Comparison of ENCODE assay signal across 8 cellular contexts in the genomic region with DNA sequence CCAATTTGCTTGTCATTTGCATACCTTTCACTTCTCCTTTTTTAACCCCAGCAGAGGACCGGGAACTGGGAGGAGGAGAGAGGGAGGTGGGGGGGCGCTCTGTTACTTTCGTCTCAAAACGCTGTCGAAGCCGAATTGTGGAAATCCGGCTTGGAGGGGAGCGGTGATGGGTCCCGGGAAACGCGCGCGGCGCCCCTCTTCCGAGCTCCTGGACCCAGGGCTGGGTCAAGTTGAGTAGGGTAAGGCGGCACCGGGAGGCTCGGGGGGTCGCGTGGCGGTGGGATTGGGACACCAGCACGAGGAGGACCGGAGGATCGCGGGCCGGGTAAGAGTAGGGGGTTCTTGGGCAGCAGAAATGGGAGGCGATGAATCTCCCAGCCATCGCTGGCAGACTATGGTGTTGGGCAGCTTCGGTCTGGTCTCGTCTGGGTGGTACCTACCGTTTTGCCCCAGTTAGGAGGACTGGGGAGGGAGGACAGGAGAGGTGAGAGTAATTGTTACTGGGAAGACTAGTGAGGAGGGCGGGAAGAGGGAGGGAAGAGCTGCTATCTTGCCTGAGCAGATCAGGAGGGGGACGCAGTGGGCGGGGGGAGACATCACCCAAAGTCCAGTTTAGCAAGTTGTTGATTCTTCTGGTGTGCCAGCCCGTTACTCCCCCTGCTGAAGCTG. TPM values are rescaled to one million over a fixed set of nuclear protein-coding genes. Genes with fewer than 3 reads are reported as not detected.
DNase-seq lines count a peak whose midpoint lies in the region; ATAC-seq and TF ChIP-seq lines count a peak whose summit lies in the region.

No MANE protein-coding gene starts in this region.

- H2AFZ ChIP-seq in Karpas-422 (ENCODE audit: low read length), result no peak overlapping the region

- peaks cover 3% of the 10 kb centered on the region for H3K9me3 Mint-ChIP-seq in Calu3 (ENCODE audit: low read depth, unreplicated experiment)
- peaks cover 6 to 54% (median 17%) of the 10 kb centered on the region in 6 donors for H3K9me3 Mint-ChIP-seq in immature natural killer cell
- H3K9me3 Mint-ChIP-seq in stimulated activated memory B cell treated with anti-CD40 and anti-IgM and Interleukin-4, amounts not matched to agents 10 μg/mL and 1 μg/mL and 100 μg/mL, for 72 hours, result peaks cover 9% of the 10 kb centered on the region

- H4K20me1 ChIP-seq in Karpas-422 (ENCODE audit: insufficient read depth, low read depth, low read length), result no peaks in the 10 kb centered on the region

- H3K4me1 ChIP-seq in Karpas-422 (ENCODE audit: low read length), result peaks cover 28% of the 10 kb centered on the region

- H3K36me3 Mint-ChIP-seq in Calu3 (ENCODE audit: insufficient read depth, unreplicated experiment) (peaks cover 20% of the 10 kb centered on the region), immature natural killer cell (peaks cover 0 to 7% (median 0%) of the 10 kb centered on the region in 3 donors)
- H3K36me3 Mint-ChIP-seq in stimulated activated memory B cell treated with anti-CD40 and anti-IgM and Interleukin-4, amounts not matched to agents 10 μg/mL and 1 μg/mL and 100 μg/mL, for 72 hours, result peaks cover 9% of the 10 kb centered on the region

- peak; percentile 18 for ATAC-seq in stimulated activated memory B cell treated with anti-CD40 and anti-IgM and Interleukin-4, amounts not matched to agents 10 μg/mL and 1 μg/mL and 100 μg/mL, for 72 hours
- ATAC-seq in HG02870 (IDR thresholded peaks at IDR 0.05; ENCODE audit: unreplicated experiment), result no peak

- peaks cover 14% of the 10 kb centered on the region for H3K4me1 Mint-ChIP-seq in Calu3 (ENCODE audit: low read depth, unreplicated experiment)
- H3K4me1 Mint-ChIP-seq in immature natural killer cell, result peaks cover 18 to 20% of the 10 kb centered on the region in 2 donors
- peaks cover 35% of the 10 kb centered on the region for H3K4me1 Mint-ChIP-seq in stimulated activated memory B cell treated with anti-CD40 and anti-IgM and Interleukin-4, amounts not matched to agents 10 μg/mL and 1 μg/mL and 100 μg/mL, for 72 hours

- peak overlapping the region; percentile 72 for H3K9ac ChIP-seq in Karpas-422 (ENCODE audit: low read length)

- intact Hi-C loops in Calu3 (cut with micrococcal nuclease; ENCODE audit: unreplicated experiment), result loop anchor here (2.0 kb wide), 1 partner anchor 134 kb away; no protein-coding TSS in a partner anchor

- no peak for DNase-seq in Calu3
- DNase-seq in Karpas-422, result peak; percentile 72
- DNase-seq in astrocyte of the cerebellum (ENCODE audit: low read depth), result no peak
- DNase-seq in immature natural killer cell, result no peak
- DNase-seq in stimulated activated CD4-positive, alpha-beta T cell treated with anti-CD3 and anti-CD28 coated beads, Interleukin-2, amount 100 ng/mL, for 48 hours, result no peak
- DNase-seq in AG20443 (ENCODE audit: low spot score), result no peak

- in situ Hi-C loops in astrocyte of the cerebellum (cut with HindIII; ENCODE audit: low sequenced_read_pairs), result no loop called here

- no peaks in the 10 kb centered on the region for H3K9me2 ChIP-seq in Karpas-422 (replicated peaks; ENCODE audit: insufficient read depth, low read length)

- CTCF ChIA-PET in Calu3 (lab: Charles Lee), result interaction anchor here (0.6 kb wide), 1 partner anchor 387 kb away, joined by 6 read pairs; no protein-coding TSS in a partner anchor

- no peaks in the 10 kb centered on the region for H3K9me3 ChIP-seq in Karpas-422 (ENCODE audit: low read length)

- no peaks in the 10 kb centered on the region for H3K27me3 ChIP-seq in Karpas-422 (ENCODE audit: low read length)

- H3K27me3 Mint-ChIP-seq in Calu3 (ENCODE audit: unreplicated experiment) (peaks cover 80% of the 10 kb centered on the region), immature natural killer cell (ENCODE audit: low read depth in 3 of 3) (peaks cover 23 to 44% (median 31%) of the 10 kb centered on the region in 3 donors)
- H3K27me3 Mint-ChIP-seq in stimulated activated memory B cell treated with anti-CD40 and anti-IgM and Interleukin-4, amounts not matched to agents 10 μg/mL and 1 μg/mL and 100 μg/mL, for 72 hours, result peaks cover 71% of the 10 kb centered on the region

- TF ChIP-seq CTCF in Calu3 (IDR thresholded peaks at IDR 0.05; ENCODE audit: unreplicated experiment) (no peak), astrocyte of the cerebellum (IDR thresholded peaks at IDR 0.05; ENCODE audit: low read depth, low read length, missing control alignments) (no peak)

- H3K4me2 ChIP-seq in Karpas-422 (ENCODE audit: low read depth, low read length, poor library complexity, severe bottlenecking), result peak overlapping the region; percentile 96

- no peak overlapping the region for H3K27ac ChIP-seq in Karpas-422 (ENCODE audit: low read length)

- no peaks in the 10 kb centered on the region for H3K79me2 ChIP-seq in Karpas-422 (ENCODE audit: low read length)

- no peaks in the 10 kb centered on the region for H3K36me3 ChIP-seq in Karpas-422 (ENCODE audit: insufficient read depth, low read length)

- BruUV-seq in Calu3 (replicated peaks; lab: Mats Ljungman, UMichigan), result no TSS peak

- H3K27ac Mint-ChIP-seq in Calu3 (ENCODE audit: unreplicated experiment) (peak overlapping the region; percentile 91), immature natural killer cell (no peak overlapping the region)
- peak overlapping the region; percentile 70 for H3K27ac Mint-ChIP-seq in stimulated activated memory B cell treated with anti-CD40 and anti-IgM and Interleukin-4, amounts not matched to agents 10 μg/mL and 1 μg/mL and 100 μg/mL, for 72 hours

- H3K4me3 Mint-ChIP-seq in Calu3 (ENCODE audit: low read depth, unreplicated experiment) (peak overlapping the region; percentile 86), immature natural killer cell (peak overlapping the region; percentile 18 to 78 (median 73))
- peak overlapping the region; percentile 86 for H3K4me3 Mint-ChIP-seq in stimulated activated memory B cell treated with anti-CD40 and anti-IgM and Interleukin-4, amounts not matched to agents 10 μg/mL and 1 μg/mL and 100 μg/mL, for 72 hours

- peak overlapping the region; percentile 74 for H3K4me3 ChIP-seq in Karpas-422 (ENCODE audit: low read length)
- peak overlapping the region; percentile 76 for H3K4me3 ChIP-seq in astrocyte of the cerebellum (ENCODE audit: low read depth, low read length)

RNA-seq across cellular contexts. Expression of gene PROX1, which starts 1.4 kb away (rescaled TPM):
- 0.29 and 0.40 TPM in 2 replicates for total RNA-seq in Calu3 (2022)
- 0.25 and 0.41 TPM in 2 replicates for total RNA-seq in Karpas-422 (2014; rRNA removed; shearing (Covaris generic); ENCODE audit: low replicate concordance)
- not detected for polyA plus RNA-seq in immature natural killer cell

Comparison
In these comparisons a context has a peak if more than half of its experiments do, and no peak if none do; other contexts are left out.
1. H3K27ac Mint-ChIP-seq: peak in Calu3 (single experiment) and stimulated activated memory B cell treated with anti-CD40 and anti-IgM and Interleukin-4, amounts not matched to agents 10 μg/mL and 1 μg/mL and 100 μg/mL, for 72 hours (single experiment); none in immature natural killer cell (0 of 6).
2. Peak in every context shown above with its lines, with median percentiles within 50 percentile points of each other: H3K4me3 Mint-ChIP-seq.